26 cellular contexts compared by ENCODE assay signal in the genomic region with DNA sequence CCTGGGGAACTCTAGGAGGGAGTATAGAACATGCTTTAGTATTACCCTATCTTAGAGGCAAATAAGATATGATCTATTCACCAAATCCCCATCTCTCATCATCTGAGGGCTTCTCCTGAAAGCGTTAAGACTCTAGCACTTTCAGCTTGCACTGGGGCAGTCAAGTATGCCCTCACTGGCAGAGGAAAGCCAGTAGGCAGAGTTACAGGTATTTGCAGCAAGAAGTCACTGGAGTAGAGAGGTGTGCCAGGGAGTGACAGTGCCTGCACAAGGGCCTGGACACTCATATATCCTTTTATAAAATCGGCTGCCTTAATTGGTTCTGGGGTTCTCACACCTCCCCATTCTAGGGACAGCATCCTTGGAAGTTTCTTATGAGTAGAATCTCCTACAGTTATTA.
"Had no signal": no experiment of that assay in that cellular context is flagged by ENCODE, and none has a peak within 500 bp of the region (broad histone marks: within the 10 kb centered on the region; RNA-seq: fewer than 3 reads in every experiment).

No MANE protein-coding gene starts in this region.

- H3K4me3 ChIP-seq: stomach, suprapubic skin, testis, thoracic aorta, tibial artery, tibial nerve, transverse colon, upper lobe of left lung, upper lobe of right lung, uterus, vagina had no signal

- FAIRE-seq: urothelium cell line had no signal

- H3K27ac ChIP-seq: stomach, suprapubic skin, testis, thoracic aorta, tibial artery, tibial nerve, transverse colon, upper lobe of left lung, upper lobe of right lung, uterus, vagina had no signal

- H3K36me3 ChIP-seq: stomach, suprapubic skin, thoracic aorta, tibial artery, tibial nerve, transverse colon, upper lobe of left lung, upper lobe of right lung, uterus, vagina had no signal

- ATAC-seq: stimulated activated effector memory CD8-positive, alpha-beta T cell treated with anti-CD3 and anti-CD28 coated beads, Interleukin-12 subunit alpha, Interleukin-12 subunit beta, amount 100 ng/mL, for 72 hours; stimulated activated memory B cell treated with anti-CD40 and anti-IgM and Interleukin-4, amounts not matched to agents 10 μg/mL and 1 μg/mL and 100 μg/mL, for 72 hours; stimulated activated naive B cell treated with anti-CD40 and anti-IgM and Interleukin-4, amounts not matched to agents 10 μg/mL and 1 μg/mL and 100 μg/mL, for 72 hours; stimulated activated naive CD8-positive, alpha-beta T cell treated with anti-CD3 and anti-CD28 coated beads, Interleukin-15, amount 100 ng/mL, for 72 hours; stimulated activated naive CD8-positive, alpha-beta T cell treated with anti-CD3 and anti-CD28 coated beads, Interleukin-15, Interleukin-2, amounts not matched to agents 100 U/mL and 50 U/mL, for 24 hours; upper lobe of right lung had no signal

- H3K4me1 ChIP-seq: stomach, suprapubic skin, testis, tibial artery, tibial nerve, transverse colon, upper lobe of left lung, upper lobe of right lung, uterus, vagina had no signal

- H3K27me3 ChIP-seq: stomach, suprapubic skin, testis, tibial artery, tibial nerve, transverse colon, upper lobe of left lung, upper lobe of right lung, uterus, vagina had no signal

- H3K9me3 ChIP-seq: stomach, suprapubic skin, testis, thoracic aorta, tibial artery, tibial nerve, transverse colon, upper lobe of left lung, upper lobe of right lung, uterus, vagina had no signal

- DNase-seq: stimulated activated CD4-positive, alpha-beta T cell treated with anti-CD3 and anti-CD28 coated beads, Interleukin-2, amount 100 ng/mL, for 48 hours; stimulated activated CD4-positive, alpha-beta T cell treated with anti-CD3 and anti-CD28 coated beads, Interleukin-4, amount 100 ng/mL, for 1 hour; stimulated activated CD4-positive, alpha-beta T cell treated with anti-CD3 and anti-CD28 coated beads, Interleukin-4, amount 100 ng/mL, for 24 hours; stimulated activated CD4-positive, alpha-beta T cell treated with anti-CD3 and anti-CD28 coated beads, Interleukin-4, amount 100 ng/mL, for 4 hours; stimulated activated CD8-positive, alpha-beta memory T cell treated with anti-CD3 and anti-CD28 coated beads, Interleukin-4, amount 100 ng/mL, for 48 hours; stimulated activated naive B cell treated with anti-CD40 and anti-IgM and Interleukin-4, amounts not matched to agents 10 μg/mL and 1 μg/mL and 100 μg/mL, for 72 hours; stimulated activated naive CD4-positive, alpha-beta T cell; stimulated activated naive CD4-positive, alpha-beta T cell treated with Interleukin-2 at 50 U/mL for 16 hours; stimulated activated naive CD8-positive, alpha-beta T cell treated with anti-CD3 and anti-CD28 coated beads, Interleukin-15, amount 100 ng/mL, for 72 hours; stimulated activated naive CD8-positive, alpha-beta T cell treated with anti-CD3 and anti-CD28 coated beads, Interleukin-15, Interleukin-2, amounts not matched to agents 100 U/mL and 50 U/mL, for 24 hours; stomach; substantia nigra; testis; tibial artery; transverse colon; trophoblast cell; upper lobe of left lung; upper lobe of right lung; uterus had no signal
